In the genomic region with DNA sequence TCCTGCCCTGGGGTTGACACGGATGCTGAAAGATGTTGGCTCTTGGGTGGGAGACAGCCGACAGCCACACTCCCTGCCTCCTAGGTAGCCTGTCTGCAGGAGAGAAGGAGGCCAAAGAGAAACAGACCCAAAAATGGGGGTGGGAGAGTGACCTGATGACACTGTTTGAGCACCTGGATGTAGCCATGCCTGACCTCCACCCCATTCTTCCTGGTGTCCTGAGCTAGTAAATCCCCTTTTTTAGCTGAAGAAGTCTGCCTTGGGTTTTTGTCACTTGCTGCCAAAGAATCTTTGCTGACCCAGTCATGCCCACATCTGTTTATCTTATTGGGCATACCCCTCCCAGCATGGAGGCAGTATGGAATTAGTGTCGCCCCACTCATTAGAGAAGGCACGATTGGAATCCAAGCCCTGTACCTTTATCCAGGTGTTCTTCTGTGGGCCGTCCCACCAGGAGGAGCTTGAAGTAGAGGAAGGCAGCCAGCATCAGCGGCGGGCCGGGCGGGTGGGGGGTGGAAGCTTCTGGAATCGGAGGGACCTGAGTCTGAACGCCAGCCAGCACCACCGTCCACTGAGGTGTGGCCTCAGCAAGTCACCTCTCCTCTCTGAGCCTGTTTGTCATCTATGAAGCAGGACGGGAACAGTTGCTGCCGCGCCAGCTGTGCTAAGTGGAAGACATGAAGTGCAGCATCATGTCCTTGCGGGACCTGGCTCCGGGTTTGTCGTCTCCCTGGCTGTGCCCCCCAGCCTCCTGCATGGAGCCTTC, we compare ENCODE assay signal across 1 cellular context.
TF ChIP-seq lines count a peak whose summit lies in the region.

No MANE protein-coding gene starts in this region.

TF ChIP-seq in IMR-90, 13 proteins besides CTCF, POLR2A, EP300 and RAD21:
- TF ChIP-seq BHLHE40 (IDR thresholded peaks at IDR 0.05; ENCODE audit: low read depth, low read length) = no peak
- no peak for TF ChIP-seq RCOR1 (IDR thresholded peaks at IDR 0.05; ENCODE audit: insufficient replicate concordance, low read length)
- TF ChIP-seq FOS (IDR thresholded peaks at IDR 0.05; ENCODE audit: low read depth, low read length) = no peak
- TF ChIP-seq RFX5 (IDR thresholded peaks at IDR 0.05; ENCODE audit: low read depth, low read length) = no peak
- TF ChIP-seq CHD1 (IDR thresholded peaks at IDR 0.05; ENCODE audit: low read depth, low read length) = no peak
- TF ChIP-seq CEBPB (IDR thresholded peaks at IDR 0.05; ENCODE audit: low read depth, low read length) = no peak
- no peak for TF ChIP-seq MAFK (IDR thresholded peaks at IDR 0.05; ENCODE audit: low read depth, low read length)
- TF ChIP-seq MAZ (IDR thresholded peaks at IDR 0.05; ENCODE audit: borderline replicate concordance, low read depth, low read length) = no peak
- no peak for TF ChIP-seq SMC3 (IDR thresholded peaks at IDR 0.05; ENCODE audit: low read depth, low read length)
- no peak for TF ChIP-seq NFE2L2 (IDR thresholded peaks at IDR 0.05; ENCODE audit: low read depth, low read length)
- TF ChIP-seq MXI1 (IDR thresholded peaks at IDR 0.05; ENCODE audit: borderline replicate concordance, low read depth, low read length) = no peak
- TF ChIP-seq, protein P1, sequence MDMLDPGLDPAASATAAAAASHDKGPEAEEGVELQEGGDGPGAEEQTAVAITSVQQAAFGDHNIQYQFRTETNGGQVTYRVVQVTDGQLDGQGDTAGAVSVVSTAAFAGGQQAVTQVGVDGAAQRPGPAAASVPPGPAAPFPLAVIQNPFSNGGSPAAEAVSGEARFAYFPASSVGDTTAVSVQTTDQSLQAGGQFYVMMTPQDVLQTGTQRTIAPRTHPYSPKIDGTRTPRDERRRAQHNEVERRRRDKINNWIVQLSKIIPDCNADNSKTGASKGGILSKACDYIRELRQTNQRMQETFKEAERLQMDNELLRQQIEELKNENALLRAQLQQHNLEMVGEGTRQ (IDR thresholded peaks at IDR 0.05; ENCODE audit: low read depth, low read length) = no peak
- TF ChIP-seq, protein P2, sequence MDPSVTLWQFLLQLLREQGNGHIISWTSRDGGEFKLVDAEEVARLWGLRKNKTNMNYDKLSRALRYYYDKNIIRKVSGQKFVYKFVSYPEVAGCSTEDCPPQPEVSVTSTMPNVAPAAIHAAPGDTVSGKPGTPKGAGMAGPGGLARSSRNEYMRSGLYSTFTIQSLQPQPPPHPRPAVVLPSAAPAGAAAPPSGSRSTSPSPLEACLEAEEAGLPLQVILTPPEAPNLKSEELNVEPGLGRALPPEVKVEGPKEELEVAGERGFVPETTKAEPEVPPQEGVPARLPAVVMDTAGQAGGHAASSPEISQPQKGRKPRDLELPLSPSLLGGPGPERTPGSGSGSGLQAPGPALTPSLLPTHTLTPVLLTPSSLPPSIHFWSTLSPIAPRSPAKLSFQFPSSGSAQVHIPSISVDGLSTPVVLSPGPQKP (IDR thresholded peaks at IDR 0.05; ENCODE audit: borderline replicate concordance, low read depth, low read length) = no peak
